Comparison of ENCODE assay signal across 19 cellular contexts in the genomic region with DNA sequence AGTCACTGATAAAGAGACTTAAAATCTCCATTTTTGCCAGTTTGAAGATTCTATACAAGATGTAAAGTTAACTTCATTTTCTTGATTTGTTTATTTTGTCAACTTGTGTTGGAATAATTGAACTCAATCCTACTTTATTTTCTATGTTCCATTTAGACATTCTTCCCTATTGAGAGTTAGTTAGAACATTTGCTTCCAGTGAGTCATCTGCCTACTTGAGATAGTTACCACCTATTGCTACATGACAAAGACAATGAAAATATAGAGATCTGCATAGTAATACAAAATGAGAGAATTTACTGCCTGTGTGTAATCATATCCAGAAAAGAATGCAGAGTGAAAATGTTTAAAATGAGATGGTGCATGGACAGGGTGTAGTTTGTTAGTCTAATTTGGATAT.
A peak's percentile ranks its signal among the peaks of the same experiment; 100 is the strongest.
DNase-seq lines count a peak whose midpoint lies in the region; TF ChIP-seq lines count a peak whose summit lies in the region.
"Had no signal": no experiment of that assay in that cellular context is flagged by ENCODE, and none has a peak within 500 bp of the region (broad histone marks: within the 10 kb centered on the region; RNA-seq: fewer than 3 reads in every experiment).

No MANE protein-coding gene starts in this region.

- H2BK15ac ChIP-seq in neuronal stem cell (ENCODE audit: low read length), result no peak overlapping the region

- no peak for TF ChIP-seq POLR2A in uterus (IDR thresholded peaks at IDR 0.05)

- DNase-seq in HT1080 (ENCODE audit: low read depth) (peak; percentile 47), brain microvascular endothelial cell (peak; percentile 2), fibroblast of villous mesenchyme (ENCODE audit: low read depth) (peak; percentile 8), skeletal muscle cell (ENCODE audit: low read depth) (peak; percentile 81), uterus (no peak), cerebellar cortex (ENCODE audit: low spot score) (no peak), NCI-H1105 (lab: John Stamatoyannopoulos, UW) (no peak), neuronal stem cell (ENCODE audit: low spot score) (no peak)
- DNase-seq: activated CD4-positive, alpha-beta T cell treated with anti-CD3 and anti-CD28 coated beads, Interleukin-2, amount 50 U/mL, for 4 hours; activated T-cell treated with anti-CD3 and anti-CD28 coated beads, Interleukin-2, amount 50 U/mL, for 4 hours; BE2C; DMS 273 treated with DMSO at 0.1 percent for 48 hours; left colon; NCI-H748 treated with DMSO at 0.1 percent for 48 hours; ovary; Peyer's patch; small intestine; stimulated activated CD4-positive, alpha-beta T cell treated with anti-CD3 and anti-CD28 coated beads, Interleukin-4, amount 100 ng/mL, for 4 hours had no signal

- no peak overlapping the region for H2AFZ ChIP-seq in neuronal stem cell (ENCODE audit: low read length)

- H3K27ac ChIP-seq in brain microvascular endothelial cell (peak overlapping the region; percentile 31), uterus (no peak overlapping the region), neuronal stem cell (replicated peaks; ENCODE audit: low read length) (no peak overlapping the region)
- H3K27ac ChIP-seq: ovary, Peyer's patch had no signal

- in situ Hi-C loops in brain microvascular endothelial cell (cut with HindIII; ENCODE audit: low pct_ligation_motif_present, low sequenced_read_pairs), result no loop called here

- H3K23ac ChIP-seq in neuronal stem cell (ENCODE audit: low read depth, low read length, poor library complexity), result no peak overlapping the region

- intact Hi-C loops in uterus (cut with DNase I; ENCODE audit: low total_unique reads), result no loop called here

- no peak overlapping the region for H2AK5ac ChIP-seq in neuronal stem cell (ENCODE audit: low read depth, low read length)

- H2BK12ac ChIP-seq in neuronal stem cell (ENCODE audit: low read length), result no peak overlapping the region

- no peaks in the 10 kb centered on the region for H3K4me1 ChIP-seq in uterus
- H3K4me1 ChIP-seq in neuronal stem cell (ENCODE audit: control insufficient read depth in 2 of 2, insufficient read depth in 1 of 2, low read depth in 1 of 2, low read length in 2 of 2), result no peaks in the 10 kb centered on the region
- H3K4me1 ChIP-seq: BE2C, Peyer's patch had no signal

- H3K4me2 ChIP-seq in neuronal stem cell (ENCODE audit: insufficient read depth, low read length, poor library complexity, severe bottlenecking), result no peak overlapping the region

- H2BK120ac ChIP-seq in neuronal stem cell (ENCODE audit: low read depth, low read length), result no peak overlapping the region

- H3K4me3 ChIP-seq in brain microvascular endothelial cell (ENCODE audit: low read depth, low read length) (no peak overlapping the region), fibroblast of villous mesenchyme (ENCODE audit: low read depth, low read length) (no peak overlapping the region), skeletal muscle cell (ENCODE audit: low read depth, low read length) (no peak overlapping the region), uterus (no peak overlapping the region), neuronal stem cell (ENCODE audit: low read length in 2 of 2) (no peak overlapping the region)
- H3K4me3 ChIP-seq: HAP-1, ovary, Peyer's patch had no signal

- H3K9me3 ChIP-seq in uterus, result peaks cover 0 to 2% of the 10 kb centered on the region in 2 donors
- H3K9me3 ChIP-seq in neuronal stem cell (replicated peaks in 1 of 2; ENCODE audit: control insufficient read depth in 2 of 2, insufficient read depth in 1 of 2, low read depth in 1 of 2, low read length in 2 of 2), result no peaks in the 10 kb centered on the region
- H3K9me3 ChIP-seq: BE2C, HAP-1, ovary, Peyer's patch had no signal

- H3K36me3 ChIP-seq in brain microvascular endothelial cell (replicated peaks), result no peaks in the 10 kb centered on the region
- no peaks in the 10 kb centered on the region for H3K36me3 ChIP-seq in uterus
- H3K36me3 ChIP-seq in neuronal stem cell (replicated peaks in 1 of 2; ENCODE audit: control insufficient read depth in 2 of 2, insufficient read depth in 2 of 2, low read length in 2 of 2), result no peaks in the 10 kb centered on the region
- H3K36me3 ChIP-seq: BE2C, HAP-1, ovary, Peyer's patch had no signal

- H3K9ac ChIP-seq in neuronal stem cell (ENCODE audit: low read depth, low read length, poor library complexity), result no peak overlapping the region

- no peak overlapping the region for H4K8ac ChIP-seq in neuronal stem cell (ENCODE audit: low read depth, low read length)

- H2BK5ac ChIP-seq in neuronal stem cell (ENCODE audit: low read length), result no peak overlapping the region

- TF ChIP-seq CTCF in brain microvascular endothelial cell (IDR thresholded peaks at IDR 0.05; ENCODE audit: low read depth, low read length, missing control alignments), result no peak
- TF ChIP-seq CTCF in fibroblast of villous mesenchyme (IDR thresholded peaks at IDR 0.05; ENCODE audit: insufficient read depth, low read depth, low read length), result no peak
- TF ChIP-seq CTCF in uterus (IDR thresholded peaks at IDR 0.05), result no peak

- no peak overlapping the region for H3K18ac ChIP-seq in neuronal stem cell (ENCODE audit: low read length)

- no peak overlapping the region for H3K14ac ChIP-seq in neuronal stem cell (ENCODE audit: low read length)

- H3K79me1 ChIP-seq in neuronal stem cell (ENCODE audit: low read depth, low read length), result no peaks in the 10 kb centered on the region

- H3K4ac ChIP-seq in neuronal stem cell (ENCODE audit: low read length), result no peak overlapping the region

- no peak overlapping the region for H4K91ac ChIP-seq in neuronal stem cell (ENCODE audit: low read depth, low read length, poor library complexity)

- H3K27me3 ChIP-seq in brain microvascular endothelial cell (replicated peaks) (no peaks in the 10 kb centered on the region), uterus (no peaks in the 10 kb centered on the region), neuronal stem cell (ENCODE audit: control insufficient read depth in 3 of 3, insufficient read depth in 3 of 3, low read depth in 1 of 3, low read length in 3 of 3) (no peaks in the 10 kb centered on the region)
- H3K27me3 ChIP-seq: BE2C, ovary, Peyer's patch had no signal

Comparison
In these comparisons a context has a peak if more than half of its experiments do, and no peak if none do; other contexts are left out.
1. DNase-seq: peak in HT1080 (single experiment), brain microvascular endothelial cell (single experiment), fibroblast of villous mesenchyme (single experiment) and skeletal muscle cell (single experiment); none in uterus (0 of 2), cerebellar cortex (single experiment), NCI-H1105 (single experiment) and neuronal stem cell (single experiment).